In genomic region chr3:138328341-138328740, GRCh38 we compare ENCODE assay signal across 1 cellular context.
TF ChIP-seq lines count a peak whose summit lies in the region.

No MANE protein-coding gene starts in this region.

TF ChIP-seq in H1, 55 proteins besides CTCF, POLR2A, EP300 and RAD21:
- TF ChIP-seq RNF2 (IDR thresholded peaks at IDR 0.05; ENCODE audit: borderline replicate concordance, low read depth, low read length, missing control alignments, poor library complexity, severe bottlenecking) (no peak), GABPA (IDR thresholded peaks at IDR 0.05; ENCODE audit: borderline replicate concordance, insufficient read depth, low read length) (no peak), EZH2 (IDR thresholded peaks at IDR 0.05; ENCODE audit: low read depth, low read length, severe bottlenecking) (no peak), TEAD4 (IDR thresholded peaks at IDR 0.05; ENCODE audit: low read depth, low read length) (0 out of 2 replicates have a peak, but pooled peaks have one; percentile 38)
